Comparison of ENCODE assay signal across 8 cellular contexts in genomic region chr20:34302723-34303528, GRCh38. TPM values are rescaled to one million over a fixed set of nuclear protein-coding genes. Genes with fewer than 3 reads are reported as not detected.
DNase-seq lines count a peak whose midpoint lies in the region; ATAC-seq and TF ChIP-seq lines count a peak whose summit lies in the region.

TSS of gene AHCY (minus strand) at chr20:34303355. CDS start at chr20:34303270, 85 bp downstream.

- H3K27me3 Mint-ChIP-seq in nephron (ENCODE audit: low read depth), result peaks cover 7% of the 10 kb centered on the region
- H3K27me3 Mint-ChIP-seq in stimulated activated naive CD8-positive, alpha-beta T cell treated with anti-CD3 and anti-CD28 coated beads, Interleukin-15, Interleukin-2, amounts not matched to agents 100 ng/mL and 50 ng/mL, for 24 hours, result no peaks in the 10 kb centered on the region

- peaks cover 38% of the 10 kb centered on the region for H3K36me3 ChIP-seq in RWPE2 (ENCODE audit: low read depth)

- peak within 1 kb of the TSS; percentile 70 for H3K27ac ChIP-seq in RWPE2 (ENCODE audit: poor library complexity, severe bottlenecking)

- H3K4me3 ChIP-seq in RWPE2 (ENCODE audit: severe bottlenecking) (peak within 1 kb of the TSS; percentile 69), fibroblast of pulmonary artery (replicated peaks; ENCODE audit: low read depth, low read length) (peak within 1 kb of the TSS; percentile 88)

- H3K4me1 ChIP-seq in RWPE2 (ENCODE audit: insufficient read depth, poor library complexity, severe bottlenecking), result peaks cover 26% of the 10 kb centered on the region

- TF ChIP-seq CTCF in RWPE2 (IDR thresholded peaks at IDR 0.05; ENCODE audit: poor library complexity, severe bottlenecking), result peak; percentile 8
- TF ChIP-seq CTCF in fibroblast of pulmonary artery (IDR thresholded peaks at IDR 0.05; ENCODE audit: low read length, missing control alignments), result no peak
- peak in 1 of 3 experiments; percentile 7 for TF ChIP-seq CTCF in nephron (IDR thresholded peaks at IDR 0.05; ENCODE audit: unreplicated experiment in 3 of 3)

- H3K4me3 Mint-ChIP-seq in nephron, result peak within 1 kb of the TSS in 2 of 3 experiments; percentile 91 to 93
- H3K4me3 Mint-ChIP-seq in stimulated activated naive CD8-positive, alpha-beta T cell treated with anti-CD3 and anti-CD28 coated beads, Interleukin-15, Interleukin-2, amounts not matched to agents 100 ng/mL and 50 ng/mL, for 24 hours, result no peak within 1 kb of the TSS

- H3K4me1 Mint-ChIP-seq in nephron, result peaks cover 10% of the 10 kb centered on the region
- H3K4me1 Mint-ChIP-seq in stimulated activated naive CD8-positive, alpha-beta T cell treated with anti-CD3 and anti-CD28 coated beads, Interleukin-15, Interleukin-2, amounts not matched to agents 100 ng/mL and 50 ng/mL, for 24 hours (ENCODE audit: low read depth), result peaks cover 10% of the 10 kb centered on the region

- H3K9me3 ChIP-seq in RWPE2 (ENCODE audit: severe bottlenecking), result no peaks in the 10 kb centered on the region

- peak within 1 kb of the TSS; percentile 92 to 95 (median 95) for H3K27ac Mint-ChIP-seq in nephron
- peak within 1 kb of the TSS; percentile 95 for H3K27ac Mint-ChIP-seq in stimulated activated naive CD8-positive, alpha-beta T cell treated with anti-CD3 and anti-CD28 coated beads, Interleukin-15, Interleukin-2, amounts not matched to agents 100 ng/mL and 50 ng/mL, for 24 hours

- H3K36me3 Mint-ChIP-seq in nephron (ENCODE audit: low read depth), result no peaks in the 10 kb centered on the region
- peaks cover 9% of the 10 kb centered on the region for H3K36me3 Mint-ChIP-seq in stimulated activated naive CD8-positive, alpha-beta T cell treated with anti-CD3 and anti-CD28 coated beads, Interleukin-15, Interleukin-2, amounts not matched to agents 100 ng/mL and 50 ng/mL, for 24 hours (ENCODE audit: low read depth)

- ATAC-seq in RWPE2 (ENCODE audit: low read depth), result peak; percentile 91

- no peaks in the 10 kb centered on the region for H3K27me3 ChIP-seq in RWPE2 (ENCODE audit: insufficient read depth, poor library complexity, severe bottlenecking)

- H3K9me3 Mint-ChIP-seq in nephron, result no peaks in the 10 kb centered on the region
- no peaks in the 10 kb centered on the region for H3K9me3 Mint-ChIP-seq in stimulated activated naive CD8-positive, alpha-beta T cell treated with anti-CD3 and anti-CD28 coated beads, Interleukin-15, Interleukin-2, amounts not matched to agents 100 ng/mL and 50 ng/mL, for 24 hours

- DNase-seq in EH (ENCODE audit: low read depth) (peak; percentile 97), H4 (ENCODE audit: low spot score) (peak; percentile 95), LoVo (ENCODE audit: low spot score) (peak; percentile 98), RWPE2 (ENCODE audit: low spot score) (peak; percentile 100), fibroblast of pulmonary artery (ENCODE audit: low read depth) (peak; percentile 97)
- peak; percentile 90 for DNase-seq in activated T-helper 9 cell treated with anti-CD3 and anti-CD28 coated beads, Interleukin-2, amount 50 U/mL, for 16 hours (ENCODE audit: low read depth)

RNA-seq across cellular contexts. Expression of gene AHCY, which starts in this region (rescaled TPM):
- total RNA-seq in H4 (2014; rRNA removed; shearing (Covaris generic)), result 154 and 162 TPM in 2 replicates

Comparison
In these comparisons a context has a peak if more than half of its experiments do, and no peak if none do; other contexts are left out.
1. Peak in every context shown above with its lines: DNase-seq, ATAC-seq, H3K4me3 ChIP-seq and H3K27ac ChIP-seq.